In genomic region chr20:12911372-12911771, GRCh38 we compare ENCODE assay signal across 20 cellular contexts.
DNase-seq lines count a peak whose midpoint lies in the region; ATAC-seq, FAIRE-seq and TF ChIP-seq lines count a peak whose summit lies in the region.
"Had no signal": no experiment of that assay in that cellular context is flagged by ENCODE, and none has a peak within 500 bp of the region (broad histone marks: within the 10 kb centered on the region; RNA-seq: fewer than 3 reads in every experiment).

No MANE protein-coding gene starts in this region.

- H3K4me3 ChIP-seq in HepG2 (replicated peaks in 1 of 3; ENCODE audit: insufficient read depth in 1 of 3, low read depth in 2 of 3, low read length in 3 of 3) (no peak overlapping the region), right lobe of liver (no peak overlapping the region), PC-3 (ENCODE audit: low read length) (no peak overlapping the region)
- H3K4me3 ChIP-seq in CD8-positive, alpha-beta memory T cell (ENCODE audit: low read length): no peak overlapping the region
- H3K4me3 ChIP-seq: BLaER1, GM12878 had no signal

- H2AFZ ChIP-seq in HepG2 (ENCODE audit: low read length) (no peak overlapping the region), PC-3 (ENCODE audit: low read length) (no peak overlapping the region)

- TF ChIP-seq POLR2A in HepG2 (IDR thresholded peaks at IDR 0.05; ENCODE audit: insufficient read depth in 1 of 2, low read depth in 2 of 2, low read length in 2 of 2) (no peak), right lobe of liver (IDR thresholded peaks at IDR 0.05) (no peak)

- no peak for DNase-seq in HepG2 (ENCODE audit: low spot score)
- DNase-seq in right lobe of liver: no peak
- no peak for DNase-seq in PC-3
- DNase-seq in GF-D8 (lab: John Stamatoyannopoulos, UW): no peak
- no peak for DNase-seq in CD8-positive, alpha-beta memory T cell
- DNase-seq: ACHN; BE2C; C1 segment of cervical spinal cord; Caco-2; Calu3; CD4-positive, alpha-beta memory T cell; CD4-positive, CD25-positive, alpha-beta regulatory T cell had no signal

- no peak for TF ChIP-seq RAD21 in HepG2 (CRISPR knock-in tag; IDR thresholded peaks at IDR 0.05)

- peaks cover 35% of the 10 kb centered on the region for H3K4me1 ChIP-seq in HepG2 (ENCODE audit: insufficient read depth, low read length)
- H3K4me1 ChIP-seq in right lobe of liver: no peaks in the 10 kb centered on the region
- H3K4me1 ChIP-seq in PC-3 (ENCODE audit: insufficient read depth, low read length): no peaks in the 10 kb centered on the region
- no peaks in the 10 kb centered on the region for H3K4me1 ChIP-seq in CD8-positive, alpha-beta memory T cell (ENCODE audit: insufficient read depth, low read length)
- H3K4me1 ChIP-seq: BE2C, BLaER1 had no signal

- intact Hi-C loops in HepG2 (cut with micrococcal nuclease; ENCODE audit: unreplicated experiment) (no loop called here), right lobe of liver (cut with DNase I) (no loop called here), PC-3 (cut with micrococcal nuclease) (no loop called here)

- POLR2A ChIA-PET in HepG2 (lab: Yijun Ruan, JAX) (no interaction called here), PC-3 (lab: Charles Lee; ENCODE audit: unreplicated experiment) (no interaction called here)
- POLR2A ChIA-PET in CD8-positive, alpha-beta memory T cell (lab: Charles Lee): no interaction called here

- no peaks in the 10 kb centered on the region for H3K9me2 ChIP-seq in PC-3 (replicated peaks; ENCODE audit: low read length)

- H3K9me3 ChIP-seq in HepG2 (ENCODE audit: low read length) (no peaks in the 10 kb centered on the region), right lobe of liver (no peaks in the 10 kb centered on the region), PC-3 (ENCODE audit: low read length) (no peaks in the 10 kb centered on the region)
- H3K9me3 ChIP-seq in CD8-positive, alpha-beta memory T cell (ENCODE audit: low read length): no peaks in the 10 kb centered on the region
- H3K9me3 ChIP-seq: BE2C, BLaER1, Caco-2 had no signal

- FAIRE-seq in HepG2 (lab: Jason Lieb, UNC): no peak
- FAIRE-seq: D721Med, G401.6, GM12878, GM12892, GM18507 had no signal

- H3K9ac ChIP-seq in HepG2 (ENCODE audit: insufficient read depth, low read depth, low read length) (no peak overlapping the region), PC-3 (ENCODE audit: low read length) (no peak overlapping the region)
- H3K9ac ChIP-seq: BLaER1 had no signal

- BruUV-seq in HepG2 (replicated peaks; lab: Mats Ljungman, UMichigan): no TSS peak
- BruUV-seq in PC-3 (replicated peaks; lab: Mats Ljungman, UMichigan): no TSS peak

- H3K9me3 Mint-ChIP-seq in CD8-positive, alpha-beta memory T cell: peaks cover 0 to 12% (median 0%) of the 10 kb centered on the region in 5 donors

- TF ChIP-seq CTCF in HepG2 (CRISPR knock-in tag; IDR thresholded peaks at IDR 0.05) (no peak), right lobe of liver (IDR thresholded peaks at IDR 0.05) (no peak), PC-3 (conservative IDR thresholded peaks at IDR 0.05; ENCODE audit: low read depth, low read length) (no peak)

- CTCF ChIA-PET in HepG2 (lab: Yijun Ruan, JAX; ENCODE audit: low intra/inter-chr PET ratio, low total read pairs): no interaction called here
- CTCF ChIA-PET in PC-3 (lab: Charles Lee): no interaction called here
- CTCF ChIA-PET in CD8-positive, alpha-beta memory T cell (lab: Charles Lee): no interaction called here

- H3K36me3 Mint-ChIP-seq in CD8-positive, alpha-beta memory T cell: no peaks in the 10 kb centered on the region
- H3K36me3 Mint-ChIP-seq: CD14-positive monocyte; CD4-positive, alpha-beta memory T cell; CD4-positive, CD25-positive, alpha-beta regulatory T cell had no signal

- H3K4me1 Mint-ChIP-seq in CD8-positive, alpha-beta memory T cell: no peaks in the 10 kb centered on the region
- H3K4me1 Mint-ChIP-seq: CD14-positive monocyte; CD4-positive, alpha-beta memory T cell; CD4-positive, CD25-positive, alpha-beta regulatory T cell had no signal

- no peaks in the 10 kb centered on the region for H3K79me2 ChIP-seq in HepG2 (ENCODE audit: insufficient read depth, low read length)
- no peaks in the 10 kb centered on the region for H3K79me2 ChIP-seq in PC-3 (ENCODE audit: low read length)

- ATAC-seq in HepG2 (no peak), right lobe of liver (no peak), PC-3 (peak; percentile 20; the same call in 1 of the 2 replicates)
- ATAC-seq: GM12878 had no signal

- H3K27me3 Mint-ChIP-seq in CD8-positive, alpha-beta memory T cell: peaks cover 0 to 2% of the 10 kb centered on the region in 2 donors
- H3K27me3 Mint-ChIP-seq: CD4-positive, alpha-beta memory T cell had no signal

- H3K4me2 ChIP-seq in HepG2 (ENCODE audit: low read depth, low read length) (no peak overlapping the region), PC-3 (ENCODE audit: low read length) (no peak overlapping the region)
- H3K4me2 ChIP-seq: BLaER1 had no signal

- no peaks in the 10 kb centered on the region for H4K20me1 ChIP-seq in HepG2 (ENCODE audit: insufficient read depth, low read length)
- H4K20me1 ChIP-seq in PC-3 (ENCODE audit: low read length): no peaks in the 10 kb centered on the region
- H4K20me1 ChIP-seq: BLaER1 had no signal

- no peak overlapping the region for H3K27ac Mint-ChIP-seq in CD8-positive, alpha-beta memory T cell
- H3K27ac Mint-ChIP-seq: CD14-positive monocyte; CD4-positive, alpha-beta memory T cell; CD4-positive, CD25-positive, alpha-beta regulatory T cell had no signal

- in situ Hi-C loops in HepG2 (cut with HindIII; ENCODE audit: extremely low pct_ligation_motif_present, low pct_unique_long_range_greater_than_20kb): no loop called here

- H3F3A ChIP-seq in PC-3 (ENCODE audit: low read length, unreplicated experiment): no peaks in the 10 kb centered on the region

- TF ChIP-seq EP300 in HepG2 (IDR thresholded peaks at IDR 0.05; ENCODE audit: low read depth in 2 of 2, low read length in 2 of 2): no peak
- TF ChIP-seq EP300 in HepG2 (CRISPR knock-in tag; IDR thresholded peaks at IDR 0.05; ENCODE audit: borderline replicate concordance): no peak

- no peak overlapping the region for H3K4me3 Mint-ChIP-seq in CD8-positive, alpha-beta memory T cell
- H3K4me3 Mint-ChIP-seq: CD14-positive monocyte; CD4-positive, alpha-beta memory T cell; CD4-positive, CD25-positive, alpha-beta regulatory T cell had no signal

- H3K27ac ChIP-seq in HepG2 (ENCODE audit: extremely low read length, insufficient read depth, low read length) (no peak overlapping the region), right lobe of liver (no peak overlapping the region), PC-3 (ENCODE audit: low read length) (no peak overlapping the region)
- H3K27ac ChIP-seq in CD8-positive, alpha-beta memory T cell (ENCODE audit: low read depth, low read length): no peak overlapping the region
- H3K27ac ChIP-seq: 22Rv1, BLaER1 had no signal

- H3K27me3 ChIP-seq in HepG2 (ENCODE audit: control insufficient read depth in 1 of 2, insufficient read depth in 2 of 2, low read length in 2 of 2): no peaks in the 10 kb centered on the region
- H3K27me3 ChIP-seq in right lobe of liver: no peaks in the 10 kb centered on the region
- H3K27me3 ChIP-seq in PC-3 (ENCODE audit: low read length): peaks cover 64% of the 10 kb centered on the region
- H3K27me3 ChIP-seq in CD8-positive, alpha-beta memory T cell (ENCODE audit: insufficient read depth, low read length, poor library complexity, severe bottlenecking): no peaks in the 10 kb centered on the region
- H3K27me3 ChIP-seq: BLaER1 had no signal

- WGBS in HepG2 (ENCODE audit: low lambda C conversion rate): 23% methylated on average over 5 of the region's 5 CpGs
- 47% methylated on average over 5 of the region's 5 CpGs for WGBS in right lobe of liver (ENCODE audit: insufficient coverage, low coverage, low lambda C conversion rate, missing lambda C conversion rate)

- no peaks in the 10 kb centered on the region for H3K36me3 ChIP-seq in HepG2 (replicated peaks in 1 of 2; ENCODE audit: control insufficient read depth in 1 of 2, insufficient read depth in 2 of 2, low read length in 2 of 2)
- H3K36me3 ChIP-seq in right lobe of liver: no peaks in the 10 kb centered on the region
- no peaks in the 10 kb centered on the region for H3K36me3 ChIP-seq in PC-3 (ENCODE audit: low read depth, low read length)
- H3K36me3 ChIP-seq in CD8-positive, alpha-beta memory T cell (ENCODE audit: insufficient read depth, low read length): no peaks in the 10 kb centered on the region
- H3K36me3 ChIP-seq: BE2C, BLaER1 had no signal

TF ChIP-seq in HepG2, 621 proteins besides CTCF, POLR2A, EP300 and RAD21:
- TF ChIP-seq CREM (IDR thresholded peaks at IDR 0.05) (no peak), CREM (CRISPR knock-in tag; IDR thresholded peaks at IDR 0.05) (no peak), MAFF (IDR thresholded peaks at IDR 0.05; ENCODE audit: low read depth, low read length) (peak; percentile 70), MAFK (conservative IDR thresholded peaks at IDR 0.05 in 1 of 2, IDR thresholded peaks at IDR 0.05 in 1 of 2; ENCODE audit: low read length in 2 of 2) (peak; percentile 76 to 84)
TF ChIP-seq in HepG2: peak in this region for 2.
